Comparison of ENCODE assay signal across 19 cellular contexts in genomic region chr1:182164273-182164672, GRCh38.
DNase-seq lines count a peak whose midpoint lies in the region; ATAC-seq and TF ChIP-seq lines count a peak whose summit lies in the region.
"Had no signal": no experiment of that assay in that cellular context is flagged by ENCODE, and none has a peak within 500 bp of the region (broad histone marks: within the 10 kb centered on the region; RNA-seq: fewer than 3 reads in every experiment).

No MANE protein-coding gene starts in this region.

- peak overlapping the region in 2 of 4 donors; percentile 17 to 42 for H3K27ac ChIP-seq in body of pancreas
- peak overlapping the region; percentile 54 for H3K27ac ChIP-seq in suprapubic skin

- H3K9me3 ChIP-seq in body of pancreas (no peaks in the 10 kb centered on the region), suprapubic skin (peaks cover 7% of the 10 kb centered on the region)

- H3K36me3 ChIP-seq in body of pancreas (replicated peaks in 1 of 2; ENCODE audit: insufficient read depth in 1 of 2, low read depth in 2 of 2) (no peaks in the 10 kb centered on the region), suprapubic skin (no peaks in the 10 kb centered on the region)

- no peaks in the 10 kb centered on the region for H3K27me3 ChIP-seq in body of pancreas
- no peaks in the 10 kb centered on the region for H3K27me3 ChIP-seq in suprapubic skin

- no peak for TF ChIP-seq CTCF in body of pancreas (IDR thresholded peaks at IDR 0.05)
- TF ChIP-seq CTCF in suprapubic skin (IDR thresholded peaks at IDR 0.05): no peak

- DNase-seq in body of pancreas (no peak), globus pallidus (ENCODE audit: low spot score) (peak; percentile 60), midbrain (lab: John Stamatoyannopoulos, UW) (peak; percentile 73), suprapubic skin (ENCODE audit: low spot score in 2 of 2) (no peak), posterior vena cava (ENCODE audit: low spot score) (no peak)
- DNase-seq: activated naive CD4-positive, alpha-beta T cell treated with anti-CD3 and anti-CD28 coated beads, Interleukin-2, amount 10 ng/mL, durations not matched to agents 7 days and 5 days; activated T-cell treated with anti-CD3 and anti-CD28 coated beads, Interleukin-2, amount 50 U/mL, for 48 hours; endodermal cell; immature natural killer cell; MM.1S; natural killer cell; NCI-H146; NCI-H2171 treated with DMSO at 0.1 percent for 48 hours; NCI-H69; SHP77; stimulated activated CD4-positive, alpha-beta T cell treated with anti-CD3 and anti-CD28 coated beads, Interleukin-15, amount 100 ng/mL, for 24 hours had no signal

- intact Hi-C loops in body of pancreas (cut with DNase I): no loop called here
- intact Hi-C loops in posterior vena cava (cut with DNase I): no loop called here

- 67 to 80% methylated on average over 2 of the region's 2 CpGs for WGBS in body of pancreas, 2 donors
- WGBS in suprapubic skin: 67% methylated on average over 2 of the region's 2 CpGs

- TF ChIP-seq EP300 in suprapubic skin (IDR thresholded peaks at IDR 0.05): no peak

- no peak overlapping the region for H3K4me3 ChIP-seq in body of pancreas
- H3K4me3 ChIP-seq in suprapubic skin: no peak overlapping the region

- H3K4me1 ChIP-seq in body of pancreas (no peaks in the 10 kb centered on the region), suprapubic skin (peaks cover 38% of the 10 kb centered on the region)

- ATAC-seq in body of pancreas: peak; percentile 30
- ATAC-seq in HG02973 (IDR thresholded peaks at IDR 0.05; ENCODE audit: unreplicated experiment): no peak
- ATAC-seq in GM19463 (IDR thresholded peaks at IDR 0.05; ENCODE audit: unreplicated experiment): no peak
- ATAC-seq in GM21717 (IDR thresholded peaks at IDR 0.05; ENCODE audit: unreplicated experiment): no peak
- ATAC-seq: natural killer cell had no signal

- TF ChIP-seq POLR2A in body of pancreas (IDR thresholded peaks at IDR 0.05) (no peak), suprapubic skin (IDR thresholded peaks at IDR 0.05) (no peak)

Comparison
In these comparisons a context has a peak if more than half of its experiments do, and no peak if none do; other contexts are left out.
1. DNase-seq: peak in globus pallidus (single experiment) and midbrain (single experiment); none in body of pancreas (0 of 4), suprapubic skin (0 of 2) and posterior vena cava (single experiment).